In genomic region chr6:145213614-145214013, GRCh38 we compare ENCODE assay signal across 13 cellular contexts.
A peak's percentile ranks its signal among the peaks of the same experiment; 100 is the strongest.
DNase-seq lines count a peak whose midpoint lies in the region; ATAC-seq, FAIRE-seq and TF ChIP-seq lines count a peak whose summit lies in the region.
"Had no signal": no experiment of that assay in that cellular context is flagged by ENCODE, and none has a peak within 500 bp of the region (broad histone marks: within the 10 kb centered on the region; RNA-seq: fewer than 3 reads in every experiment).

No MANE protein-coding gene starts in this region.

- ATAC-seq in GM18517 (IDR thresholded peaks at IDR 0.05; ENCODE audit: unreplicated experiment) (peak; percentile 94), GM21447 (IDR thresholded peaks at IDR 0.05; ENCODE audit: unreplicated experiment) (peak; percentile 90), HG03064 (IDR thresholded peaks at IDR 0.05; ENCODE audit: low read depth, unreplicated experiment) (peak; percentile 72), GM12878 (peak; percentile 88), left ventricle myocardium superior (no peak)
- no peak for ATAC-seq in stimulated activated naive CD8-positive, alpha-beta T cell treated with anti-CD3 and anti-CD28 coated beads, Interleukin-15, Interleukin-2, amounts not matched to agents 100 U/mL and 50 U/mL, for 24 hours

- H3K79me2 ChIP-seq in GM12878 (ENCODE audit: control insufficient read depth, insufficient read depth, low read length): no peaks in the 10 kb centered on the region

- in situ Hi-C loops in GM12878 (cut with MboI): loop anchor here (5.0 kb wide), 1 partner anchor 626 kb away; no protein-coding TSS in a partner anchor

- H3K4me3 ChIP-seq in GM12878 (no peak overlapping the region), spleen (no peak overlapping the region)

- H3K9ac ChIP-seq in GM12878 (ENCODE audit: control insufficient read depth, insufficient read depth, low read length): no peak overlapping the region; the same call in 1 of the 2 replicates

- peak; percentile 54 for FAIRE-seq in GM12878 (lab: Jason Lieb, UNC)
- FAIRE-seq: bronchial epithelial cell had no signal

- CTCF ChIA-PET in GM12878 (lab: Yijun Ruan, JAX): interaction anchor here (0.6 to 2.0 kb wide), 7 partner anchors 11 to 733 kb away, joined by 3 to 8 read pairs (median 4); no protein-coding TSS in a partner anchor

- WGBS in GM12878 (ENCODE audit: insufficient coverage, insufficient replicate concordance, low lambda C conversion rate, missing lambda C conversion rate): 2% methylated on average over 3 of the region's 3 CpGs
- 56 to 74% (median 70%) methylated on average over 3 of the region's 3 CpGs for WGBS in spleen, 5 donors

- TF ChIP-seq RAD21 in GM12878 (IDR thresholded peaks at IDR 0.05; ENCODE audit: insufficient read depth, low read depth, low read length): no peak

- POLR2A ChIA-PET in GM12878 (lab: Charles Lee): no interaction called here

- no peaks in the 10 kb centered on the region for H3K27me3 ChIP-seq in GM12878 (replicated peaks in 1 of 2; ENCODE audit: control insufficient read depth in 2 of 2, insufficient read depth in 2 of 2, low read length in 1 of 2)
- no peaks in the 10 kb centered on the region for H3K27me3 ChIP-seq in spleen (replicated peaks in 1 of 7)

- peak overlapping the region; percentile 72 for H3K4me2 ChIP-seq in GM12878 (ENCODE audit: control insufficient read depth, insufficient read depth)

- RAD21 ChIA-PET in GM12878 (lab: Charles Lee; ENCODE audit: unreplicated experiment): interaction anchor here (0.9 to 1.1 kb wide), 3 partner anchors 134 to 435 kb away, joined by 3 to 4 read pairs (median 3); no protein-coding TSS in a partner anchor

- no peaks in the 10 kb centered on the region for H3K9me3 ChIP-seq in GM12878 (replicated peaks; ENCODE audit: control insufficient read depth, insufficient read depth, low read length)
- H3K9me3 ChIP-seq in spleen: no peaks in the 10 kb centered on the region

- intact Hi-C loops in GM12878 (cut with micrococcal nuclease; ENCODE audit: unreplicated experiment) (loop anchor here (2.0 to 5.0 kb wide), 3 partner anchors 139 to 631 kb away; no protein-coding TSS in a partner anchor), left ventricle myocardium superior (cut with micrococcal nuclease) (loop anchor here (5.0 kb wide), 1 partner anchor 186 kb away; no protein-coding TSS in a partner anchor), spleen (cut with DNase I; ENCODE audit: low total_unique reads) (loop anchor here (5.0 kb wide), 1 partner anchor 626 kb away; no protein-coding TSS in a partner anchor)

- no peak for TF ChIP-seq EP300 in GM12878 (IDR thresholded peaks at IDR 0.05; ENCODE audit: borderline replicate concordance in 1 of 2, control insufficient read depth in 1 of 2, low read depth in 2 of 2, low read length in 2 of 2)

- DNase-seq in GM12878 (ENCODE audit: low read depth, low spot score) (peak; percentile 7), SIG-M5 treated with dmso at 0.1 percent for 504 hours (lab: John Stamatoyannopoulos, UW; ENCODE audit: unreplicated experiment) (no peak), left ventricle myocardium superior (no peak), spleen (no peak)
- no peak for DNase-seq in stimulated activated naive CD8-positive, alpha-beta T cell treated with anti-CD3 and anti-CD28 coated beads, Interleukin-15, Interleukin-2, amounts not matched to agents 100 U/mL and 50 U/mL, for 24 hours
- DNase-seq: Karpas-422; NCI-H524; occipital lobe; stimulated activated CD4-positive, alpha-beta T cell treated with anti-CD3 and anti-CD28 coated beads, Interleukin-4, amount 100 ng/mL, for 4 hours had no signal

- peak overlapping the region; percentile 20; the same call in 1 of the 2 replicates for H2AFZ ChIP-seq in GM12878 (ENCODE audit: control insufficient read depth, low read depth, low read length)

- H3K27ac ChIP-seq in GM12878 (ENCODE audit: control insufficient read depth, insufficient read depth) (peak overlapping the region; percentile 58), spleen (no peak overlapping the region)

- TF ChIP-seq CTCF in GM12878 (IDR thresholded peaks at IDR 0.05 in 2 of 3, conservative IDR thresholded peaks at IDR 0.05 in 1 of 3; ENCODE audit: control insufficient read depth in 2 of 3, extremely low read depth in 1 of 3, insufficient read depth in 1 of 3, low read depth in 3 of 3, low read length in 3 of 3) (no peak), spleen (IDR thresholded peaks at IDR 0.05 in 8 of 11, conservative IDR thresholded peaks at IDR 0.05 in 3 of 11) (no peak)

- no peak for TF ChIP-seq POLR2A in GM12878 (IDR thresholded peaks at IDR 0.05; ENCODE audit: low read depth, low read length)
- no peak for TF ChIP-seq POLR2A in spleen (IDR thresholded peaks at IDR 0.05)

- H4K20me1 ChIP-seq in GM12878 (ENCODE audit: control insufficient read depth, insufficient read depth): no peaks in the 10 kb centered on the region

- no peaks in the 10 kb centered on the region for H3K36me3 ChIP-seq in GM12878 (ENCODE audit: control insufficient read depth in 2 of 2, insufficient read depth in 2 of 2, low read length in 1 of 2)
- H3K36me3 ChIP-seq in spleen: no peaks in the 10 kb centered on the region

- H3K4me1 ChIP-seq in GM12878 (ENCODE audit: control insufficient read depth, insufficient read depth, low read length) (peaks cover 15% of the 10 kb centered on the region), spleen (peaks cover 0 to 3% (median 0%) of the 10 kb centered on the region in 6 donors)

- no TSS peak for BruUV-seq in GM12878 (replicated peaks; lab: Mats Ljungman, UMichigan)

- SMC1A ChIA-PET in GM12878 (lab: Charles Lee; ENCODE audit: uncharacterized antibody, unreplicated experiment): interaction anchor here (0.5 to 1.4 kb wide), 4 partner anchors 136 to 1636 kb away, joined by 3 to 6 read pairs (median 4); no protein-coding TSS in a partner anchor

TF ChIP-seq in GM12878, 131 proteins besides CTCF, POLR2A, EP300 and RAD21 (continues in another document):
- peak; percentile 40; the same call in 1 of the 2 replicates for TF ChIP-seq NFIC (IDR thresholded peaks at IDR 0.05; ENCODE audit: low read depth, low read length)
- no peak for TF ChIP-seq FOS (IDR thresholded peaks at IDR 0.05; ENCODE audit: borderline replicate concordance, extremely low read depth, insufficient read length)
- TF ChIP-seq E2F8 (IDR thresholded peaks at IDR 0.05; ENCODE audit: low read depth, partially characterized antibody): no peak
- no peak for TF ChIP-seq FOXK2 (IDR thresholded peaks at IDR 0.05)
- TF ChIP-seq BRCA1 (IDR thresholded peaks at IDR 0.05; ENCODE audit: low read depth, low read length): no peak
- peak; percentile 54 for TF ChIP-seq ATF2 (IDR thresholded peaks at IDR 0.05; ENCODE audit: low read length)
- TF ChIP-seq TARDBP (IDR thresholded peaks at IDR 0.05; ENCODE audit: borderline replicate concordance): no peak
- no peak for TF ChIP-seq STAT3 (IDR thresholded peaks at IDR 0.05; ENCODE audit: low read depth, low read length)
- no peak for TF ChIP-seq TBL1XR1 (IDR thresholded peaks at IDR 0.05; ENCODE audit: low read depth, low read length)
- no peak for TF ChIP-seq EGR1 (IDR thresholded peaks at IDR 0.05; ENCODE audit: borderline replicate concordance in 1 of 2, low read depth in 2 of 2, low read length in 2 of 2)
- TF ChIP-seq, protein P1, sequence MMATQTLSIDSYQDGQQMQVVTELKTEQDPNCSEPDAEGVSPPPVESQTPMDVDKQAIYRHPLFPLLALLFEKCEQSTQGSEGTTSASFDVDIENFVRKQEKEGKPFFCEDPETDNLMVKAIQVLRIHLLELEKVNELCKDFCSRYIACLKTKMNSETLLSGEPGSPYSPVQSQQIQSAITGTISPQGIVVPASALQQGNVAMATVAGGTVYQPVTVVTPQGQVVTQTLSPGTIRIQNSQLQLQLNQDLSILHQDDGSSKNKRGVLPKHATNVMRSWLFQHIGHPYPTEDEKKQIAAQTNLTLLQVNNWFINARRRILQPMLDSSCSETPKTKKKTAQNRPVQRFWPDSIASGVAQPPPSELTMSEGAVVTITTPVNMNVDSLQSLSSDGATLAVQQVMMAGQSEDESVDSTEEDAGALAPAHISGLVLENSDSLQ (IDR thresholded peaks at IDR 0.05): peak; percentile 14; the same call in 1 of the 2 replicates
- no peak for TF ChIP-seq HDAC6 (IDR thresholded peaks at IDR 0.05; ENCODE audit: unreplicated experiment)
- TF ChIP-seq MTA3 (IDR thresholded peaks at IDR 0.05; ENCODE audit: borderline replicate concordance, low read length): no peak
- no peak for TF ChIP-seq MYB (IDR thresholded peaks at IDR 0.05; ENCODE audit: borderline replicate concordance, low read depth, low read length)
- no peak for TF ChIP-seq CHD1 (IDR thresholded peaks at IDR 0.05; ENCODE audit: low read depth, low read length)
- no peak for TF ChIP-seq YBX1 (IDR thresholded peaks at IDR 0.05)
- no peak for TF ChIP-seq ZNF217 (IDR thresholded peaks at IDR 0.05)

Comparison
In these comparisons a context has a peak if more than half of its experiments do, and no peak if none do; other contexts are left out.
1. ATAC-seq: peak in GM18517 (single experiment), GM21447 (single experiment), HG03064 (single experiment) and GM12878 (single experiment); none in left ventricle myocardium superior (single experiment) and stimulated activated naive CD8-positive, alpha-beta T cell treated with anti-CD3 and anti-CD28 coated beads, Interleukin-15, Interleukin-2, amounts not matched to agents 100 U/mL and 50 U/mL, for 24 hours (single experiment).